Comparison of ENCODE assay signal across 16 cellular contexts in genomic region chr4:168907119-168907698, GRCh38.
DNase-seq lines count a peak whose midpoint lies in the region; ATAC-seq and TF ChIP-seq lines count a peak whose summit lies in the region.
"Had no signal": no experiment of that assay in that cellular context is flagged by ENCODE, and none has a peak within 500 bp of the region (broad histone marks: within the 10 kb centered on the region; RNA-seq: fewer than 3 reads in every experiment).

No MANE protein-coding gene starts in this region.

- POLR2A ChIA-PET in AG04450 (lab: Yijun Ruan, JAX) = no interaction called here

- no peak overlapping the region for H3K4me3 ChIP-seq in AG04450 (ENCODE audit: low read depth, low read length)
- H3K4me3 ChIP-seq in gastroesophageal sphincter = no peak overlapping the region
- H3K4me3 ChIP-seq in osteoblast (ENCODE audit: insufficient read depth, low read length) = no peak overlapping the region
- H3K4me3 ChIP-seq: colonic mucosa had no signal

- TF ChIP-seq EP300 in gastroesophageal sphincter (IDR thresholded peaks at IDR 0.05) = no peak

- 33 to 71% methylated on average over 1 of the region's 2 CpGs for WGBS in gastroesophageal sphincter (ENCODE audit: low coverage in 1 of 2), 2 donors

- peaks cover 22 to 65% (median 31%) of the 10 kb centered on the region in 3 donors for H3K4me1 ChIP-seq in gastroesophageal sphincter
- peaks cover 17% of the 10 kb centered on the region for H3K4me1 ChIP-seq in osteoblast (ENCODE audit: insufficient read depth, low read length)
- H3K4me1 ChIP-seq: BE2C, colonic mucosa had no signal

- no peak for TF ChIP-seq POLR2A in gastroesophageal sphincter (IDR thresholded peaks at IDR 0.05)

- H3K9me3 ChIP-seq in AG04450 (ENCODE audit: control insufficient read depth, insufficient read depth, low read length) (no peaks in the 10 kb centered on the region), gastroesophageal sphincter (no peaks in the 10 kb centered on the region), osteoblast (ENCODE audit: low read depth, low read length) (no peaks in the 10 kb centered on the region)
- H3K9me3 ChIP-seq: BE2C, colonic mucosa had no signal

- no peaks in the 10 kb centered on the region for H4K20me1 ChIP-seq in osteoblast (ENCODE audit: insufficient read depth, low read length)

- ATAC-seq in gastroesophageal sphincter (no peak), HG02981 (IDR thresholded peaks at IDR 0.05; ENCODE audit: unreplicated experiment) (no peak), GM21423 (IDR thresholded peaks at IDR 0.05; ENCODE audit: unreplicated experiment) (no peak)

- H2AFZ ChIP-seq in osteoblast (ENCODE audit: low read length) = no peak overlapping the region

- H3K4me2 ChIP-seq in osteoblast (ENCODE audit: insufficient read depth, low read length) = no peak overlapping the region

- no peak for DNase-seq in AG04450 (ENCODE audit: low read depth, low spot score)
- peak; percentile 16 for DNase-seq in NCI-H460 (ENCODE audit: extremely low read depth, low read depth)
- no peak for DNase-seq in osteoblast (ENCODE audit: insufficient read length, low spot score, missing footprints)
- DNase-seq in NOMO-1 treated with dmso at 0.1 percent for 144 hours (lab: John Stamatoyannopoulos, UW; ENCODE audit: unreplicated experiment) = no peak
- no peak for DNase-seq in HPDE6-E6E7 (ENCODE audit: extremely low spot score)
- DNase-seq: activated CD4-positive, alpha-beta T cell treated with anti-CD3 and anti-CD28 coated beads for 4 hours; activated naive CD4-positive, alpha-beta T cell treated with anti-CD3 and anti-CD28 coated beads, Interleukin-2, amount 10 ng/mL, durations not matched to agents 7 days and 5 days; BE2C; colonic mucosa; GDM1; glutamatergic neuron; NCI-H1694; NCI-H82 had no signal

- no peaks in the 10 kb centered on the region for H3K27me3 ChIP-seq in AG04450 (ENCODE audit: control insufficient read depth, insufficient read depth, low read length)
- H3K27me3 ChIP-seq in gastroesophageal sphincter = no peaks in the 10 kb centered on the region
- no peaks in the 10 kb centered on the region for H3K27me3 ChIP-seq in osteoblast (ENCODE audit: insufficient read depth, low read length)
- H3K27me3 ChIP-seq: BE2C, colonic mucosa had no signal

- peaks cover 3% of the 10 kb centered on the region for H3K79me2 ChIP-seq in osteoblast (ENCODE audit: insufficient read depth, low read length)

- H3K27ac ChIP-seq in AG04450 (ENCODE audit: low read depth, low read length) = peak overlapping the region; percentile 42
- H3K27ac ChIP-seq in gastroesophageal sphincter = peak overlapping the region; percentile 69 to 87 (median 75)
- peak overlapping the region; percentile 70 for H3K27ac ChIP-seq in osteoblast (ENCODE audit: low read depth, low read length)
- H3K27ac ChIP-seq: colonic mucosa had no signal

- TF ChIP-seq CTCF in AG04450 (IDR thresholded peaks at IDR 0.05; ENCODE audit: low read depth, low read length) = no peak
- TF ChIP-seq CTCF in gastroesophageal sphincter (IDR thresholded peaks at IDR 0.05) = no peak
- TF ChIP-seq CTCF in osteoblast (IDR thresholded peaks at IDR 0.05; ENCODE audit: extremely low read depth, low read depth, low read length) = no peak

- CTCF ChIA-PET in AG04450 (lab: Charles Lee) = interaction anchor here (2.5 kb wide), 1 partner anchor 15 kb away, joined by 7 read pairs; no protein-coding TSS in a partner anchor

- H3K36me3 ChIP-seq in gastroesophageal sphincter = peaks cover 6 to 97% of the 10 kb centered on the region in 2 donors
- H3K36me3 ChIP-seq in osteoblast (ENCODE audit: insufficient read depth, low read length) = peaks cover 89% of the 10 kb centered on the region
